19 cellular contexts compared by ENCODE assay signal in the genomic region with DNA sequence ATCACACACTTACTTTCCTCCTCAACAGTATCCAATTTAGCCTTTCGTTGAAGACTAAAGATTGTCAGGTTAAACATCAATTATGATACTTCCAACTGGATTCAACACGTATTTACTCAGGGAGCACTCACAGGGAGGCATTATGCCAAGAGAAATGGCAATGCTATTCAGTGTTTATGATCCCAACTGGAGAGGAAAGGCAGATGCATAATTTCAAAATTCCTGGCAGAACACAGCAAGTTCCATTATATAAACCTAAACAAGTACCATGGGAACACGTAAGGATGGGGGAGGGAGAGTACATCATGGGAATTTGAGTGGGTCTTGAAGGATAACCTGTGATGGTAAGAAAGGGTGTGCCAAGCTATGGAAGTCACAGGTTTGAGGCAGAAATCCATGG.
DNase-seq lines count a peak whose midpoint lies in the region; ATAC-seq lines count a peak whose summit lies in the region.
"Had no signal": no experiment of that assay in that cellular context is flagged by ENCODE, and none has a peak within 500 bp of the region (broad histone marks: within the 10 kb centered on the region; RNA-seq: fewer than 3 reads in every experiment).

No MANE protein-coding gene starts in this region.

- peaks cover 42% of the 10 kb centered on the region for H3K4me1 Mint-ChIP-seq in activated T-cell treated with anti-CD3 and anti-CD28 coated beads, Interleukin-2, amount 50 U/mL, for 72 hours (ENCODE audit: low read depth)
- H3K4me1 Mint-ChIP-seq: B cell; central memory CD8-positive, alpha-beta T cell; naive B cell had no signal

- peak overlapping the region; percentile 61 for H3K27ac ChIP-seq in muscle layer of duodenum (ENCODE audit: low read length)
- H3K27ac ChIP-seq: spleen, thyroid gland had no signal

- H3K36me3 ChIP-seq in muscle layer of duodenum (ENCODE audit: control insufficient read depth in 1 of 2, insufficient read depth in 2 of 2, low read length in 2 of 2) = no peaks in the 10 kb centered on the region
- H3K36me3 ChIP-seq: spleen, thyroid gland had no signal

- no peak overlapping the region for H3K4me3 ChIP-seq in muscle layer of duodenum (ENCODE audit: low read depth in 1 of 2, low read length in 2 of 2)
- H3K4me3 ChIP-seq: lung, spleen, thyroid gland had no signal

- no peaks in the 10 kb centered on the region for H3K4me1 ChIP-seq in muscle layer of duodenum (ENCODE audit: control insufficient read depth in 1 of 2, insufficient read depth in 2 of 2, low read length in 2 of 2)
- H3K4me1 ChIP-seq: spleen, thyroid gland had no signal

- no peak overlapping the region for H3K4me3 Mint-ChIP-seq in activated T-cell treated with anti-CD3 and anti-CD28 coated beads, Interleukin-2, amount 50 U/mL, for 72 hours
- H3K4me3 Mint-ChIP-seq: B cell; central memory CD8-positive, alpha-beta T cell had no signal

- no peaks in the 10 kb centered on the region for H3K9me3 ChIP-seq in muscle layer of duodenum (ENCODE audit: control insufficient read depth in 1 of 2, low read length in 2 of 2)
- H3K9me3 ChIP-seq: spleen, thyroid gland had no signal

- peaks cover 1 to 4% of the 10 kb centered on the region in 2 donors for H3K36me3 Mint-ChIP-seq in activated T-cell treated with anti-CD3 and anti-CD28 coated beads, Interleukin-2, amount 50 U/mL, for 72 hours (ENCODE audit: insufficient read depth in 2 of 2)
- H3K36me3 Mint-ChIP-seq: naive B cell had no signal

- DNase-seq in EH (ENCODE audit: low read depth) (peak; percentile 36), NCI-H2029 treated with DMSO at 0.1 percent for 48 hours (lab: John Stamatoyannopoulos, UW) (peak; percentile 40), SHP77 (lab: John Stamatoyannopoulos, UW) (peak; percentile 28 to 52), GF-D8 (lab: John Stamatoyannopoulos, UW) (no peak)
- no peak for DNase-seq in stimulated activated CD4-positive, alpha-beta T cell treated with anti-CD3 and anti-CD28 coated beads, Interleukin-4, amount 100 ng/mL, for 1 hour
- DNase-seq in activated T-cell treated with anti-CD3 and anti-CD28 coated beads, Interleukin-2, amount 50 U/mL, for 72 hours = no peak
- DNase-seq: MM.1S, naive B cell, NCI-H510A, OCI-M1, spleen, T-helper 9 cell, thyroid gland had no signal

- no peak for ATAC-seq in GM21381 (IDR thresholded peaks at IDR 0.05; ENCODE audit: unreplicated experiment)
- no peak for ATAC-seq in activated T-cell treated with anti-CD3 and anti-CD28 coated beads, Interleukin-2, amount 50 U/mL, for 72 hours (replicated peaks in 1 of 2)

- peaks cover 3 to 4% of the 10 kb centered on the region in 2 donors for H3K9me3 Mint-ChIP-seq in activated T-cell treated with anti-CD3 and anti-CD28 coated beads, Interleukin-2, amount 50 U/mL, for 72 hours
- H3K9me3 Mint-ChIP-seq: central memory CD8-positive, alpha-beta T cell had no signal

- no peaks in the 10 kb centered on the region for H3K27me3 Mint-ChIP-seq in activated T-cell treated with anti-CD3 and anti-CD28 coated beads, Interleukin-2, amount 50 U/mL, for 72 hours (ENCODE audit: low read depth)
- H3K27me3 Mint-ChIP-seq: progenitor cell of endocrine pancreas had no signal

- H3K27me3 ChIP-seq in muscle layer of duodenum (ENCODE audit: low read depth, low read length) = no peaks in the 10 kb centered on the region
- H3K27me3 ChIP-seq: spleen, thyroid gland had no signal

- H3K27ac Mint-ChIP-seq in activated T-cell treated with anti-CD3 and anti-CD28 coated beads, Interleukin-2, amount 50 U/mL, for 72 hours = no peak overlapping the region
- H3K27ac Mint-ChIP-seq: B cell, naive B cell, progenitor cell of endocrine pancreas had no signal

Comparison
In these comparisons a context has a peak if more than half of its experiments do, and no peak if none do; other contexts are left out.
1. DNase-seq: peak in EH (single experiment), NCI-H2029 treated with DMSO at 0.1 percent for 48 hours (single experiment) and SHP77 (2 of 2); none in stimulated activated CD4-positive, alpha-beta T cell treated with anti-CD3 and anti-CD28 coated beads, Interleukin-4, amount 100 ng/mL, for 1 hour (single experiment), GF-D8 (single experiment) and activated T-cell treated with anti-CD3 and anti-CD28 coated beads, Interleukin-2, amount 50 U/mL, for 72 hours (0 of 2).